Comparison of ENCODE assay signal across 8 cellular contexts in genomic region chr2:237694423-237695194, GRCh38.
DNase-seq lines count a peak whose midpoint lies in the region; ATAC-seq and TF ChIP-seq lines count a peak whose summit lies in the region.

No MANE protein-coding gene starts in this region.

- H3K27ac ChIP-seq in right lobe of liver (peak overlapping the region in 2 of 3 donors; percentile 20 to 97), aorta (ENCODE audit: low read depth in 1 of 2, low read length in 2 of 2) (peak overlapping the region; percentile 45 to 89)

- peak overlapping the region; percentile 99 for H3K27ac Mint-ChIP-seq in activated T-helper 17 cell treated with anti-CD3 and anti-CD28 coated beads, Interleukin-2, amount 50 U/mL, for 72 hours

- H3K9me3 ChIP-seq in right lobe of liver (no peaks in the 10 kb centered on the region), aorta (ENCODE audit: control insufficient read depth, low read length) (no peaks in the 10 kb centered on the region)

- intact Hi-C loops in right lobe of liver (cut with DNase I): loop anchor here (10.0 kb wide), 1 partner anchor 50 kb away; no protein-coding TSS in a partner anchor
- intact Hi-C loops in aorta (cut with DNase I): no loop called here

- peak; percentile 40 for DNase-seq in stimulated activated CD4-positive, alpha-beta T cell treated with anti-CD3 and anti-CD28 coated beads, Interleukin-15, amount 100 ng/mL, for 24 hours
- no peak for DNase-seq in stimulated activated CD4-positive, alpha-beta T cell treated with anti-CD3 and anti-CD28 coated beads, Interleukin-12 subunit alpha, Interleukin-12 subunit beta, amount 100 ng/mL, for 4 hours
- no peak for DNase-seq in right lobe of liver
- DNase-seq in aorta: peak in 1 of 2 donors; percentile 76
- no peak for DNase-seq in NCI-H146 (lab: John Stamatoyannopoulos, UW)

- no peaks in the 10 kb centered on the region for H3K9me3 Mint-ChIP-seq in activated T-helper 17 cell treated with anti-CD3 and anti-CD28 coated beads, Interleukin-2, amount 50 U/mL, for 72 hours

- H3K4me3 Mint-ChIP-seq in activated T-helper 17 cell treated with anti-CD3 and anti-CD28 coated beads, Interleukin-2, amount 50 U/mL, for 72 hours: peak overlapping the region; percentile 100

- H3K4me1 Mint-ChIP-seq in activated T-helper 17 cell treated with anti-CD3 and anti-CD28 coated beads, Interleukin-2, amount 50 U/mL, for 72 hours: peaks cover 34% of the 10 kb centered on the region

- ATAC-seq in activated T-helper 17 cell treated with anti-CD3 and anti-CD28 coated beads, Interleukin-2, amount 50 U/mL, for 72 hours (replicated peaks): no peak
- ATAC-seq in right lobe of liver (no peak), aorta (ENCODE audit: low FRiP score) (no peak), GM21717 (IDR thresholded peaks at IDR 0.05; ENCODE audit: unreplicated experiment) (no peak), GM19452 (IDR thresholded peaks at IDR 0.05; ENCODE audit: unreplicated experiment) (no peak)

- no peak for TF ChIP-seq CTCF in right lobe of liver (IDR thresholded peaks at IDR 0.05)

- peaks cover 68% of the 10 kb centered on the region for H3K36me3 Mint-ChIP-seq in activated T-helper 17 cell treated with anti-CD3 and anti-CD28 coated beads, Interleukin-2, amount 50 U/mL, for 72 hours (ENCODE audit: low read depth)

- H3K27me3 Mint-ChIP-seq in activated T-helper 17 cell treated with anti-CD3 and anti-CD28 coated beads, Interleukin-2, amount 50 U/mL, for 72 hours: no peaks in the 10 kb centered on the region

- H3K36me3 ChIP-seq in right lobe of liver (no peaks in the 10 kb centered on the region), aorta (ENCODE audit: control insufficient read depth in 1 of 2, insufficient read depth in 2 of 2, low read length in 1 of 2) (no peaks in the 10 kb centered on the region)

- WGBS in right lobe of liver (ENCODE audit: insufficient coverage, low coverage, low lambda C conversion rate, missing lambda C conversion rate): 53% methylated on average over 11 of the region's 15 CpGs
- WGBS in aorta, 2 donors: 80 to 82% methylated on average over 15 of the region's 15 CpGs

- H3K4me1 ChIP-seq in right lobe of liver (peaks cover 0 to 39% (median 2%) of the 10 kb centered on the region in 4 donors), aorta (ENCODE audit: control insufficient read depth in 1 of 2, insufficient read depth in 2 of 2, low read length in 2 of 2) (peaks cover 0 to 5% of the 10 kb centered on the region in 2 donors)

- H3K27me3 ChIP-seq in right lobe of liver: no peaks in the 10 kb centered on the region
- H3K27me3 ChIP-seq in aorta (ENCODE audit: control insufficient read depth in 1 of 2, insufficient read depth in 2 of 2, low read length in 1 of 2): no peaks in the 10 kb centered on the region

- H3K4me3 ChIP-seq in right lobe of liver (no peak overlapping the region), aorta (ENCODE audit: low read length in 2 of 2) (peak overlapping the region in 1 of 2 donors; percentile 86)

- no peak for TF ChIP-seq POLR2A in right lobe of liver (IDR thresholded peaks at IDR 0.05)

Comparison
In these comparisons a context has a peak if more than half of its experiments do, and no peak if none do; other contexts are left out.
1. intact Hi-C loops: an anchor here in right lobe of liver (10.0 kb wide); none called in aorta.